Comparison of ENCODE assay signal across 26 cellular contexts in the genomic region with DNA sequence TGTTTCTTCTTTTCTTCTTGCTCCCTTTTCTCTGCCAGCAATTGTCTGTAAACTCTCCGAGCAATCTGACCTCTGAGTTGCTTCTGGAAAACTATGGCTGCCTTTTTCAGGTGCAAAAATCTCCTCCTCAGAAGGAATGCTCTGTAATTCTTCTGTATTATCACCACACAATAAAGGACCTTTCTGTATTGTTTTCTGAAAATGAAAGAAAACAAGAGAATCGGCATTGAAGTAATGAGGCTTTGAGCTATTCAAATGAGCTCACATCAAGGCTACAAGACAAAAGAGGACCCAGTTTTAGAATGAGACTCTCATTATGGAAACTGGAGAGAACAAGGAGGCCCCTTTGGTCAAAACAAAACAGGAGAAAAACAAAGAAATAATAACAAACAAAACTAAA.
DNase-seq lines count a peak whose midpoint lies in the region; ATAC-seq and TF ChIP-seq lines count a peak whose summit lies in the region.
"Had no signal": no experiment of that assay in that cellular context is flagged by ENCODE, and none has a peak within 500 bp of the region (broad histone marks: within the 10 kb centered on the region; RNA-seq: fewer than 3 reads in every experiment).

No MANE protein-coding gene starts in this region.

- CTCF ChIA-PET in WTC11 (lab: Charles Lee) = interaction anchor here (1.0 to 1.7 kb wide), 2 partner anchors 25 to 31 kb away, joined by 3 to 5 read pairs; no protein-coding TSS in a partner anchor

- intact Hi-C loops in colonic mucosa (cut with DNase I) = no loop called here

- H3K27ac Mint-ChIP-seq in WTC11 = peak overlapping the region; percentile 99
- no peak overlapping the region for H3K27ac Mint-ChIP-seq in neural progenitor cell
- H3K27ac Mint-ChIP-seq: activated CD4-positive, alpha-beta T cell treated with anti-CD3 and anti-CD28 coated beads for 36 hours; activated naive CD4-positive, alpha-beta T cell treated with anti-CD3 and anti-CD28 coated beads, Interleukin-2, amount 50 U/mL, for 24 hours; IgD-negative memory B cell; type B pancreatic cell had no signal

- H3K36me3 Mint-ChIP-seq in WTC11 (peaks cover 76% of the 10 kb centered on the region), neural progenitor cell (peaks cover 69% of the 10 kb centered on the region)
- H3K36me3 Mint-ChIP-seq: activated naive CD4-positive, alpha-beta T cell treated with anti-CD3 and anti-CD28 coated beads, Interleukin-2, amount 50 U/mL, for 24 hours; IgD-negative memory B cell had no signal

- peak; percentile 25; the same call in 1 of the 2 replicates for ATAC-seq in WTC11
- no peak for ATAC-seq in GM21576 (IDR thresholded peaks at IDR 0.05; ENCODE audit: unreplicated experiment)
- ATAC-seq: activated CD4-positive, alpha-beta T cell treated with anti-CD3 and anti-CD28 coated beads for 36 hours; esophagus mucosa; heart left ventricle; sciatic nerve had no signal

- H3K9ac ChIP-seq in neural progenitor cell (no peak overlapping the region), colonic mucosa (ENCODE audit: low read depth in 2 of 2, low read length in 2 of 2) (no peak overlapping the region)

- peak overlapping the region; percentile 63 for H3K4me2 ChIP-seq in neural progenitor cell

- H3K27ac ChIP-seq in neural progenitor cell (peak overlapping the region; percentile 94), colonic mucosa (no peak overlapping the region)
- H3K27ac ChIP-seq: breast epithelium, heart left ventricle had no signal

- no peak overlapping the region for H3K4me3 Mint-ChIP-seq in WTC11
- H3K4me3 Mint-ChIP-seq in neural progenitor cell = no peak overlapping the region
- H3K4me3 Mint-ChIP-seq: activated CD4-positive, alpha-beta T cell treated with anti-CD3 and anti-CD28 coated beads for 36 hours; activated naive CD4-positive, alpha-beta T cell treated with anti-CD3 and anti-CD28 coated beads, Interleukin-2, amount 50 U/mL, for 24 hours; IgD-negative memory B cell; type B pancreatic cell had no signal

- H3K9me3 Mint-ChIP-seq in WTC11 (no peaks in the 10 kb centered on the region), neural progenitor cell (no peaks in the 10 kb centered on the region)
- H3K9me3 Mint-ChIP-seq: activated naive CD4-positive, alpha-beta T cell treated with anti-CD3 and anti-CD28 coated beads, Interleukin-2, amount 50 U/mL, for 24 hours; type B pancreatic cell had no signal

- H3K36me3 ChIP-seq in neural progenitor cell (peaks cover 21% of the 10 kb centered on the region), colonic mucosa (no peaks in the 10 kb centered on the region)
- H3K36me3 ChIP-seq: breast epithelium had no signal

- no peak overlapping the region for H3K4me3 ChIP-seq in neural progenitor cell
- no peak overlapping the region for H3K4me3 ChIP-seq in colonic mucosa
- H3K4me3 ChIP-seq: breast epithelium, heart left ventricle, lung had no signal

- H3K9me3 ChIP-seq in neural progenitor cell (ENCODE audit: low read depth) = no peaks in the 10 kb centered on the region
- H3K9me3 ChIP-seq in colonic mucosa = no peaks in the 10 kb centered on the region
- H3K9me3 ChIP-seq: breast epithelium, heart left ventricle had no signal

- no peaks in the 10 kb centered on the region for H3K27me3 Mint-ChIP-seq in WTC11 (ENCODE audit: low read depth)
- H3K27me3 Mint-ChIP-seq in neural progenitor cell (ENCODE audit: insufficient read depth, low read depth) = peaks cover 5% of the 10 kb centered on the region
- H3K27me3 Mint-ChIP-seq: type B pancreatic cell had no signal

- TF ChIP-seq CTCF in WTC11 (IDR thresholded peaks at IDR 0.05) (no peak), neural progenitor cell (IDR thresholded peaks at IDR 0.05) (no peak), colonic mucosa (IDR thresholded peaks at IDR 0.05) (no peak)

- H3K27me3 ChIP-seq in neural progenitor cell (no peaks in the 10 kb centered on the region), colonic mucosa (no peaks in the 10 kb centered on the region)
- H3K27me3 ChIP-seq: breast epithelium, heart left ventricle had no signal

- POLR2A ChIA-PET in WTC11 (lab: Charles Lee) = no interaction called here

- H3K4me1 ChIP-seq in neural progenitor cell (peaks cover 17% of the 10 kb centered on the region), colonic mucosa (no peaks in the 10 kb centered on the region)
- H3K4me1 ChIP-seq: breast epithelium, heart left ventricle had no signal

- H3K4me1 Mint-ChIP-seq in WTC11 (peaks cover 37% of the 10 kb centered on the region), neural progenitor cell (peaks cover 9% of the 10 kb centered on the region)
- H3K4me1 Mint-ChIP-seq: activated CD4-positive, alpha-beta T cell treated with anti-CD3 and anti-CD28 coated beads for 36 hours; activated naive CD4-positive, alpha-beta T cell treated with anti-CD3 and anti-CD28 coated beads, Interleukin-2, amount 50 U/mL, for 24 hours; IgD-negative memory B cell had no signal

- H4K20me1 ChIP-seq in neural progenitor cell (ENCODE audit: low read depth) = peaks cover 15% of the 10 kb centered on the region

- peaks cover 34% of the 10 kb centered on the region for H3F3A ChIP-seq in neural progenitor cell (ENCODE audit: low read depth)

- no peak overlapping the region for H2AFZ ChIP-seq in neural progenitor cell (replicated peaks)

- peaks cover 66% of the 10 kb centered on the region for H3K79me2 ChIP-seq in neural progenitor cell (ENCODE audit: low read depth)

- DNase-seq in WTC11 (ENCODE audit: low spot score) (no peak), globus pallidus (ENCODE audit: low spot score) (peak; percentile 83), neural progenitor cell (ENCODE audit: low spot score) (peak; percentile 48), colonic mucosa (no peak), ecto neural progenitor cell (ENCODE audit: low spot score) (no peak), NOMO-1 treated with dmso at 0.1 percent for 144 hours (lab: John Stamatoyannopoulos, UW; ENCODE audit: unreplicated experiment) (no peak)
- DNase-seq: activated CD4-positive, alpha-beta T cell treated with anti-CD3 and anti-CD28 coated beads for 36 hours; amniotic stem cell; C1 segment of cervical spinal cord; heart left ventricle; NCI-H146; NCI-H2107; NCI-H345; NCI-H748 treated with DMSO at 0.1 percent for 48 hours; posterior cingulate gyrus; SHP77 treated with DMSO at 0.1 percent for 48 hours; stimulated activated CD4-positive, alpha-beta T cell treated with anti-CD3 and anti-CD28 coated beads, Interleukin-12 subunit alpha, Interleukin-12 subunit beta, amount 100 ng/mL, for 4 hours; stimulated activated CD4-positive, alpha-beta T cell treated with anti-CD3 and anti-CD28 coated beads, Interleukin-2, amount 100 ng/mL, for 48 hours had no signal

TF ChIP-seq in WTC11, 78 proteins besides CTCF, POLR2A, EP300 and RAD21:
- TF ChIP-seq MAX (CRISPR knock-in tag; IDR thresholded peaks at IDR 0.05) (no peak), E2F4 (CRISPR knock-in tag; IDR thresholded peaks at IDR 0.05; ENCODE audit: borderline replicate concordance, low read depth) (no peak), ZNF396 (CRISPR knock-in tag; IDR thresholded peaks at IDR 0.05; ENCODE audit: borderline replicate concordance) (no peak), ZNF416 (CRISPR knock-in tag; IDR thresholded peaks at IDR 0.05) (no peak), KAT7 (CRISPR knock-in tag; IDR thresholded peaks at IDR 0.05; ENCODE audit: borderline replicate concordance) (no peak), TEAD4 (CRISPR knock-in tag; IDR thresholded peaks at IDR 0.05) (no peak), SMAD4 (CRISPR knock-in tag; IDR thresholded peaks at IDR 0.05) (no peak), CREB1 (CRISPR knock-in tag; IDR thresholded peaks at IDR 0.05) (no peak), AR (CRISPR knock-in tag; IDR thresholded peaks at IDR 0.05) (no peak), ZNF263 (CRISPR knock-in tag; IDR thresholded peaks at IDR 0.05; ENCODE audit: low read depth) (no peak), ESRRA (CRISPR knock-in tag; IDR thresholded peaks at IDR 0.05; ENCODE audit: borderline replicate concordance) (no peak)
- TF ChIP-seq, protein P1, sequence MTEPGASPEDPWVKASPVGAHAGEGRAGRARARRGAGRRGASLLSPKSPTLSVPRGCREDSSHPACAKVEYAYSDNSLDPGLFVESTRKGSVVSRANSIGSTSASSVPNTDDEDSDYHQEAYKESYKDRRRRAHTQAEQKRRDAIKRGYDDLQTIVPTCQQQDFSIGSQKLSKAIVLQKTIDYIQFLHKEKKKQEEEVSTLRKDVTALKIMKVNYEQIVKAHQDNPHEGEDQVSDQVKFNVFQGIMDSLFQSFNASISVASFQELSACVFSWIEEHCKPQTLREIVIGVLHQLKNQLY (CRISPR knock-in tag; IDR thresholded peaks at IDR 0.05) = no peak

Comparison
In these comparisons a context has a peak if more than half of its experiments do, and no peak if none do; other contexts are left out.
1. DNase-seq: peak in globus pallidus (single experiment) and neural progenitor cell (single experiment); none in WTC11 (single experiment), colonic mucosa (single experiment), ecto neural progenitor cell (single experiment) and NOMO-1 treated with dmso at 0.1 percent for 144 hours (single experiment).